In genomic region chr7:135979674-135980660, GRCh38 we compare ENCODE assay signal across 8 cellular contexts. TPM values are rescaled to one million over a fixed set of nuclear protein-coding genes. Genes with fewer than 3 reads are reported as not detected.
DNase-seq lines count a peak whose midpoint lies in the region; ATAC-seq lines count a peak whose summit lies in the region.
"Had no signal": no experiment of that assay in that cellular context is flagged by ENCODE, and none has a peak within 500 bp of the region (broad histone marks: within the 10 kb centered on the region; RNA-seq: fewer than 3 reads in every experiment).

No MANE protein-coding gene starts in this region.

- peak overlapping the region; percentile 85 for H3K27ac Mint-ChIP-seq in dendritic cell treated with granulocyte-macrophage colony-stimulating factor and Interleukin-4, amounts not matched to agents 40 ng/mL and 50 ng/mL, for 4 days

- H3K4me3 Mint-ChIP-seq in dendritic cell treated with granulocyte-macrophage colony-stimulating factor and Interleukin-4, amounts not matched to agents 40 ng/mL and 50 ng/mL, for 4 days, result peak overlapping the region; percentile 47

- no peaks in the 10 kb centered on the region for H3K27me3 ChIP-seq in skeletal muscle tissue (ENCODE audit: control insufficient read depth in 3 of 3, insufficient read depth in 3 of 3, low read length in 3 of 3)
- no peaks in the 10 kb centered on the region for H3K27me3 ChIP-seq in MG63

- DNase-seq in Jurkat, Clone E6-1 (ENCODE audit: low read depth, low spot score), result no peak
- DNase-seq in MG63 (no peak), NCI-H1048 (lab: John Stamatoyannopoulos, UW) (no peak)
- DNase-seq in effector CD8-positive, alpha-beta T cell (lab: John Stamatoyannopoulos, UW), result no peak
- DNase-seq: NCI-H1417 had no signal

- H3K4me3 ChIP-seq in Jurkat, Clone E6-1 (ENCODE audit: low read length), result peak overlapping the region; percentile 53
- no peak overlapping the region for H3K4me3 ChIP-seq in skeletal muscle tissue (ENCODE audit: low read length in 3 of 3)
- no peak overlapping the region for H3K4me3 ChIP-seq in MG63

- H3K36me3 Mint-ChIP-seq in dendritic cell treated with granulocyte-macrophage colony-stimulating factor and Interleukin-4, amounts not matched to agents 40 ng/mL and 50 ng/mL, for 4 days (ENCODE audit: low read depth), result peaks cover 9% of the 10 kb centered on the region

- peak; percentile 16 for ATAC-seq in GM18909 (IDR thresholded peaks at IDR 0.05; ENCODE audit: poor library complexity, unreplicated experiment)

- H3K4me1 Mint-ChIP-seq in dendritic cell treated with granulocyte-macrophage colony-stimulating factor and Interleukin-4, amounts not matched to agents 40 ng/mL and 50 ng/mL, for 4 days (ENCODE audit: low read depth), result peaks cover 48% of the 10 kb centered on the region

- H3K27me3 Mint-ChIP-seq in dendritic cell treated with granulocyte-macrophage colony-stimulating factor and Interleukin-4, amounts not matched to agents 40 ng/mL and 50 ng/mL, for 4 days, result no peaks in the 10 kb centered on the region

- H3K9ac ChIP-seq in skeletal muscle tissue (ENCODE audit: low read depth in 1 of 3, low read length in 3 of 3), result no peak overlapping the region

- peak overlapping the region; percentile 38 for H3K27ac ChIP-seq in skeletal muscle tissue (ENCODE audit: low read depth, low read length)

- peaks cover 10 to 12% (median 12%) of the 10 kb centered on the region in 3 donors for H3K4me1 ChIP-seq in skeletal muscle tissue (ENCODE audit: control insufficient read depth in 3 of 3, insufficient read depth in 3 of 3, low read length in 3 of 3)

- no peaks in the 10 kb centered on the region for H3K36me3 ChIP-seq in skeletal muscle tissue (ENCODE audit: control insufficient read depth in 3 of 3, insufficient read depth in 3 of 3, low read length in 3 of 3)
- H3K36me3 ChIP-seq in MG63, result peaks cover 5% of the 10 kb centered on the region; the same call in 1 of the 2 replicates

- H3K9me3 Mint-ChIP-seq in dendritic cell treated with granulocyte-macrophage colony-stimulating factor and Interleukin-4, amounts not matched to agents 40 ng/mL and 50 ng/mL, for 4 days, result no peaks in the 10 kb centered on the region

- intact Hi-C loops in dendritic cell treated with granulocyte-macrophage colony-stimulating factor and Interleukin-4, amounts not matched to agents 40 ng/mL and 50 ng/mL, for 4 days (cut with micrococcal nuclease), result no loop called here

- H3K9me3 ChIP-seq in skeletal muscle tissue (ENCODE audit: control insufficient read depth in 3 of 3, low read length in 3 of 3) (no peaks in the 10 kb centered on the region), MG63 (no peaks in the 10 kb centered on the region)

RNA-seq across cellular contexts. Expression of gene MTPN, which starts 2.8 kb away (rescaled TPM):
- polyA plus RNA-seq in Jurkat, Clone E6-1 (2012; ENCODE audit: insufficient read depth, insufficient read length), result 104 TPM
- 54.8 TPM for total RNA-seq in skeletal muscle tissue
- 52.9 and 71.2 TPM in 2 replicates for total RNA-seq in MG63 (2014; rRNA removed; shearing (Covaris generic); ENCODE audit: low replicate concordance)
